In genomic region chr3:140883428-140883827, GRCh38 we compare ENCODE assay signal across 30 cellular contexts.
"Had no signal": no experiment of that assay in that cellular context is flagged by ENCODE, and none has a peak within 500 bp of the region (broad histone marks: within the 10 kb centered on the region; RNA-seq: fewer than 3 reads in every experiment).

No MANE protein-coding gene starts in this region.

- H3K27me3 ChIP-seq: adrenal gland, body of pancreas had no signal

- H3K4me3 ChIP-seq: adrenal gland, body of pancreas, esophagus squamous epithelium had no signal

- H3K4me1 ChIP-seq: adrenal gland, body of pancreas, esophagus squamous epithelium had no signal

- H3K36me3 ChIP-seq: adrenal gland, esophagus squamous epithelium, WERI-Rb-1 had no signal

- H3K9me3 ChIP-seq: adrenal gland, esophagus squamous epithelium had no signal

- H3K27ac ChIP-seq: adrenal gland, body of pancreas, esophagus squamous epithelium, WERI-Rb-1 had no signal

- DNase-seq: activated B cell treated with CpG ODN at 0.5 μM for 24 hours; activated CD4-positive, alpha-beta T cell treated with anti-CD3 and anti-CD28 coated beads for 48 hours; activated CD4-positive, alpha-beta T cell treated with anti-CD3 and anti-CD28 coated beads, Interleukin-2, amount 50 U/mL, for 1 hour; activated CD4-positive, alpha-beta T cell treated with anti-CD3 and anti-CD28 coated beads, Interleukin-2, amount 50 U/mL, for 48 hours; activated CD8-positive, alpha-beta memory T cell treated with anti-CD3 and anti-CD28 coated beads for 24 hours; activated CD8-positive, alpha-beta memory T cell treated with anti-CD3 and anti-CD28 coated beads, Interleukin-2, amount 50 U/mL, for 4 hours; activated CD8-positive, alpha-beta T cell treated with anti-CD3 and anti-CD28 coated beads for 36 hours; activated effector memory CD4-positive, alpha-beta T cell treated with anti-CD3 and anti-CD28 coated beads, Interleukin-2, amount 50 U/mL, for 16 hours; activated naive CD4-positive, alpha-beta T cell treated with anti-CD3 and anti-CD28 coated beads for 36 hours; activated naive CD8-positive, alpha-beta T cell treated with anti-CD3 and anti-CD28 coated beads for 36 hours; activated naive CD8-positive, alpha-beta T cell treated with anti-CD3 and anti-CD28 coated beads, Interleukin-2, amount 50 U/mL, for 24 hours; activated T-cell treated with anti-CD3 and anti-CD28 coated beads, Interleukin-2, amount 50 U/mL, for 1 hour; activated T-cell treated with anti-CD3 and anti-CD28 coated beads, Interleukin-2, amount 50 U/mL, for 48 hours; adrenal gland; amygdala; aorta; body of pancreas; caudate nucleus; cortex of kidney; dermis blood vessel endothelial cell; effector CD4-positive, alpha-beta T cell; effector memory CD8-positive, alpha-beta T cell; erythroblast; esophagus squamous epithelium; foreskin fibroblast; head of caudate nucleus; hypothalamus; T1000; WERI-Rb-1 had no signal

- ATAC-seq: activated CD4-positive, CD25-positive, alpha-beta regulatory T cell treated with anti-CD3 and anti-CD28 coated beads, Interleukin-2, amount 50 U/mL, for 24 hours; activated CD8-positive, alpha-beta T cell treated with anti-CD3 and anti-CD28 coated beads for 36 hours; activated naive CD8-positive, alpha-beta T cell treated with anti-CD3 and anti-CD28 coated beads, Interleukin-2, amount 50 U/mL, for 24 hours; body of pancreas; effector memory CD8-positive, alpha-beta T cell had no signal
